11 cellular contexts compared by ENCODE assay signal in genomic region chr3:30613135-30613825, GRCh38. TPM values are rescaled to one million over a fixed set of nuclear protein-coding genes. Genes with fewer than 3 reads are reported as not detected.
DNase-seq lines count a peak whose midpoint lies in the region; ATAC-seq and TF ChIP-seq lines count a peak whose summit lies in the region.
"Had no signal": no experiment of that assay in that cellular context is flagged by ENCODE, and none has a peak within 500 bp of the region (broad histone marks: within the 10 kb centered on the region; RNA-seq: fewer than 3 reads in every experiment).

No MANE protein-coding gene starts in this region.

- WGBS in testis, 2 donors, result 81 to 86% methylated on average over 3 of the region's 3 CpGs

- no peaks in the 10 kb centered on the region for H3K9me3 Mint-ChIP-seq in Calu3 (ENCODE audit: low read depth, unreplicated experiment)
- H3K9me3 Mint-ChIP-seq in endothelial cell (ENCODE audit: unreplicated experiment), result no peaks in the 10 kb centered on the region
- H3K9me3 Mint-ChIP-seq: nephron progenitor cell had no signal

- POLR2A ChIA-PET in PC-3 (lab: Charles Lee; ENCODE audit: unreplicated experiment), result interaction anchor here (0.5 to 0.6 kb wide), 2 partner anchors 117 to 454 kb away, joined by 3 read pairs; no protein-coding TSS in a partner anchor

- H3K27me3 ChIP-seq in PC-3 (ENCODE audit: low read length), result no peaks in the 10 kb centered on the region
- no peaks in the 10 kb centered on the region for H3K27me3 ChIP-seq in gastrocnemius medialis
- H3K27me3 ChIP-seq in testis, result no peaks in the 10 kb centered on the region

- H3K9me3 ChIP-seq in PC-3 (ENCODE audit: low read length) (no peaks in the 10 kb centered on the region), gastrocnemius medialis (no peaks in the 10 kb centered on the region), testis (no peaks in the 10 kb centered on the region)

- TF ChIP-seq CTCF in Calu3 (IDR thresholded peaks at IDR 0.05; ENCODE audit: unreplicated experiment), result no peak
- TF ChIP-seq CTCF in PC-3 (conservative IDR thresholded peaks at IDR 0.05; ENCODE audit: low read depth, low read length), result no peak
- no peak for TF ChIP-seq CTCF in endothelial cell (IDR thresholded peaks at IDR 0.05; ENCODE audit: unreplicated experiment)
- TF ChIP-seq CTCF in gastrocnemius medialis (IDR thresholded peaks at IDR 0.05 in 4 of 5, conservative IDR thresholded peaks at IDR 0.05 in 1 of 5), result no peak
- TF ChIP-seq CTCF in testis (IDR thresholded peaks at IDR 0.05), result no peak

- peaks cover 100% of the 10 kb centered on the region for H3K79me2 ChIP-seq in PC-3 (ENCODE audit: low read length)

- peaks cover 11% of the 10 kb centered on the region for H3K36me3 ChIP-seq in PC-3 (ENCODE audit: low read depth, low read length)
- H3K36me3 ChIP-seq in gastrocnemius medialis, result no peaks in the 10 kb centered on the region
- H3K36me3 ChIP-seq in testis (ENCODE audit: low read depth, missing control alignments), result no peaks in the 10 kb centered on the region

- H3K4me1 ChIP-seq in PC-3 (ENCODE audit: insufficient read depth, low read length), result peaks cover 77% of the 10 kb centered on the region
- peaks cover 8 to 68% of the 10 kb centered on the region in 2 donors for H3K4me1 ChIP-seq in gastrocnemius medialis
- no peaks in the 10 kb centered on the region for H3K4me1 ChIP-seq in testis

- in situ Hi-C loops in gastrocnemius medialis (cut with MboI; ENCODE audit: low sequenced_read_pairs in 4 of 4), result no loop called here

- no peak overlapping the region for H3K9ac ChIP-seq in PC-3 (ENCODE audit: low read length)

- no peaks in the 10 kb centered on the region for H3K9me2 ChIP-seq in PC-3 (replicated peaks; ENCODE audit: low read length)

- H3K4me3 Mint-ChIP-seq in Calu3 (ENCODE audit: low read depth, unreplicated experiment) (peak overlapping the region; percentile 40), endothelial cell (ENCODE audit: unreplicated experiment) (peak overlapping the region; percentile 61)
- H3K4me3 Mint-ChIP-seq: nephron progenitor cell had no signal

- H3K4me1 Mint-ChIP-seq in Calu3 (ENCODE audit: low read depth, unreplicated experiment) (peaks cover 82% of the 10 kb centered on the region), endothelial cell (ENCODE audit: unreplicated experiment) (peaks cover 64% of the 10 kb centered on the region)
- H3K4me1 Mint-ChIP-seq: nephron progenitor cell had no signal

- peaks cover 4% of the 10 kb centered on the region for H3F3A ChIP-seq in PC-3 (ENCODE audit: low read length, unreplicated experiment)

- H3K27ac ChIP-seq in PC-3 (ENCODE audit: low read length) (no peak overlapping the region), gastrocnemius medialis (peak overlapping the region; percentile 7 to 30 (median 22)), testis (no peak overlapping the region)

- H3K27me3 Mint-ChIP-seq in Calu3 (ENCODE audit: unreplicated experiment), result no peaks in the 10 kb centered on the region
- H3K27me3 Mint-ChIP-seq in endothelial cell (ENCODE audit: unreplicated experiment), result peaks cover 4% of the 10 kb centered on the region

- peak overlapping the region; percentile 67 for H3K27ac Mint-ChIP-seq in Calu3 (ENCODE audit: unreplicated experiment)
- H3K27ac Mint-ChIP-seq in endothelial cell (ENCODE audit: unreplicated experiment), result no peak overlapping the region
- H3K27ac Mint-ChIP-seq: nephron progenitor cell had no signal

- no TSS peak for BruUV-seq in Calu3 (replicated peaks; lab: Mats Ljungman, UMichigan)
- BruUV-seq in PC-3 (replicated peaks; lab: Mats Ljungman, UMichigan), result no TSS peak

- CTCF ChIA-PET in Calu3 (lab: Charles Lee) (interaction anchor here (0.6 kb wide), 3 partner anchors 28 to 361 kb away, joined by 3 to 5 read pairs (median 3); no protein-coding TSS in a partner anchor), PC-3 (lab: Charles Lee) (interaction anchor here (0.6 kb wide), 1 partner anchor 601 kb away, joined by 4 read pairs; no protein-coding TSS in a partner anchor)

- H3K36me3 Mint-ChIP-seq in Calu3 (ENCODE audit: insufficient read depth, unreplicated experiment) (peaks cover 47% of the 10 kb centered on the region), endothelial cell (ENCODE audit: low read depth, unreplicated experiment) (peaks cover 11% of the 10 kb centered on the region)

- no peak overlapping the region for H2AFZ ChIP-seq in PC-3 (ENCODE audit: low read length)

- H3K4me3 ChIP-seq in PC-3 (ENCODE audit: low read length) (no peak overlapping the region), gastrocnemius medialis (no peak overlapping the region), testis (no peak overlapping the region)

- TF ChIP-seq POLR2A in gastrocnemius medialis (IDR thresholded peaks at IDR 0.05), result no peak
- no peak for TF ChIP-seq POLR2A in testis (IDR thresholded peaks at IDR 0.05)

- ATAC-seq in PC-3 (no peak), gastrocnemius medialis (peak in 1 of 2 donors; percentile 16), GM21619 (IDR thresholded peaks at IDR 0.05; ENCODE audit: unreplicated experiment) (no peak)

- intact Hi-C loops in Calu3 (cut with micrococcal nuclease; ENCODE audit: unreplicated experiment) (loop anchor here (5.0 to 10.0 kb wide), 2 partner anchors 44 to 498 kb away; no protein-coding TSS in a partner anchor), PC-3 (cut with micrococcal nuclease) (no loop called here), gastrocnemius medialis (cut with DNase I; ENCODE audit: low total_unique reads) (no loop called here), testis (cut with DNase I; ENCODE audit: low total_unique reads) (no loop called here)

- H3K4me2 ChIP-seq in PC-3 (ENCODE audit: low read length), result 0 out of 2 replicates have a peak overlapping the region, but pooled peaks have one; percentile 29

- DNase-seq in Calu3, result no peak
- no peak for DNase-seq in PC-3
- no peak for DNase-seq in endothelial cell (ENCODE audit: low spot score)
- DNase-seq in gastrocnemius medialis, result no peak
- no peak for DNase-seq in NCI-H187 (lab: John Stamatoyannopoulos, UW)
- DNase-seq in testis, result no peak
- DNase-seq: EL; NCI-H1930; nephron progenitor cell; stimulated activated CD4-positive, alpha-beta T cell treated with anti-CD3 and anti-CD28 coated beads, Interleukin-2, amount 100 ng/mL, for 48 hours had no signal

- peaks cover 63% of the 10 kb centered on the region for H4K20me1 ChIP-seq in PC-3 (ENCODE audit: low read length)

RNA-seq across cellular contexts. Expression of gene TGFBR2, which starts 6.9 kb away (rescaled TPM):
- total RNA-seq in Calu3 (2022) (103 and 105 TPM in 2 replicates), PC-3 (2014; rRNA removed) (48.2 and 55.9 TPM in 2 replicates), endothelial cell (ENCODE audit: unreplicated experiment) (68.7 TPM), gastrocnemius medialis (10 to 100 TPM; 38.3 to 53.8 (median 47.2) TPM), testis (10 to 100 TPM; 18.7 to 26.1 TPM)
- 35.3 TPM for polyA plus RNA-seq in testis (ENCODE audit: insufficient read depth, low read depth, low replicate concordance)

Comparison
In these comparisons a context has a peak if more than half of its experiments do, and no peak if none do; other contexts are left out.
1. H3K27ac ChIP-seq: peak in gastrocnemius medialis (4 of 4); none in PC-3 (single experiment) and testis (0 of 2).